8 cellular contexts compared by ENCODE assay signal in genomic region chr19:3387645-3388589, GRCh38. TPM values are rescaled to one million over a fixed set of nuclear protein-coding genes. Genes with fewer than 3 reads are reported as not detected.
DNase-seq lines count a peak whose midpoint lies in the region; ATAC-seq and TF ChIP-seq lines count a peak whose summit lies in the region.

No MANE protein-coding gene starts in this region.

- H3K4me1 ChIP-seq in esophagus (ENCODE audit: control insufficient read depth in 2 of 2, insufficient read depth in 2 of 2, low read length in 1 of 2) (peaks cover 9 to 24% of the 10 kb centered on the region in 2 donors), endodermal cell (ENCODE audit: control insufficient read depth, insufficient read depth, low read length) (no peaks in the 10 kb centered on the region)

- H3K36me3 ChIP-seq in esophagus (ENCODE audit: control insufficient read depth in 2 of 2, insufficient read depth in 2 of 2, low read length in 1 of 2) (peaks cover 4 to 17% of the 10 kb centered on the region in 2 donors), endodermal cell (ENCODE audit: control insufficient read depth, insufficient read depth, low read length) (no peaks in the 10 kb centered on the region)

- no peak overlapping the region for H3K27ac Mint-ChIP-seq in endodermal cell

- no peaks in the 10 kb centered on the region for H3K27me3 ChIP-seq in esophagus (ENCODE audit: control insufficient read depth in 1 of 2, insufficient read depth in 2 of 2, low read length in 2 of 2)
- no peaks in the 10 kb centered on the region for H3K27me3 ChIP-seq in endodermal cell (ENCODE audit: control insufficient read depth, insufficient read depth, low read length, poor library complexity, severe bottlenecking)

- no peak overlapping the region for H3K9ac ChIP-seq in endodermal cell (ENCODE audit: extremely low read depth, low read length, poor library complexity, severe bottlenecking)

- no peak overlapping the region for H3K4me3 Mint-ChIP-seq in endodermal cell

- no peaks in the 10 kb centered on the region for H3K9me3 ChIP-seq in esophagus (ENCODE audit: control insufficient read depth in 2 of 2, insufficient read depth in 1 of 2, low read depth in 1 of 2, low read length in 1 of 2)
- no peaks in the 10 kb centered on the region for H3K9me3 ChIP-seq in endodermal cell (ENCODE audit: control insufficient read depth, low read length)

- H3K9me3 Mint-ChIP-seq in endodermal cell, result no peaks in the 10 kb centered on the region

- 30 to 31% methylated on average over 38 to 42 of the region's 42 CpGs for WGBS in esophagus, 2 donors
- WGBS in endodermal cell (ENCODE audit: insufficient coverage in 1 of 2, insufficient read length in 1 of 2), 2 experiments, result 91 to 94% methylated on average over 20 to 42 of the region's 42 CpGs

- DNase-seq in Ammon's horn (ENCODE audit: low spot score) (peak; percentile 96), NCI-H2171 treated with DMSO at 0.1 percent for 48 hours (lab: John Stamatoyannopoulos, UW) (peak; percentile 91), myocyte (ENCODE audit: low read depth) (peak; percentile 95), endodermal cell (no peak), ACHN (no peak), activated gamma-delta T cell treated with Interleukin-2 at 50 U/mL for 16 hours (no peak)

- peaks cover 3% of the 10 kb centered on the region for H3K27me3 Mint-ChIP-seq in endodermal cell (ENCODE audit: insufficient read depth)

- in situ Hi-C loops in ACHN (cut with HindIII; ENCODE audit: low pct_ligation_motif_present, low pct_unique_long_range_greater_than_20kb, low sequenced_read_pairs), result no loop called here

- no peak for TF ChIP-seq CTCF in endodermal cell (conservative IDR thresholded peaks at IDR 0.05)

- no peaks in the 10 kb centered on the region for H3K36me3 Mint-ChIP-seq in endodermal cell (ENCODE audit: low read depth)

- H3K4me1 Mint-ChIP-seq in endodermal cell, result peaks cover 4% of the 10 kb centered on the region

- H3K4me3 ChIP-seq in esophagus (ENCODE audit: low read depth in 1 of 2, low read length in 2 of 2) (peak overlapping the region in 1 of 2 donors; percentile 11), endodermal cell (ENCODE audit: low read length) (no peak overlapping the region)

- ATAC-seq in HG03108 (IDR thresholded peaks at IDR 0.05; ENCODE audit: unreplicated experiment), result no peak

- H3K27ac ChIP-seq in esophagus (ENCODE audit: low read depth in 2 of 2, low read length in 1 of 2), result peak overlapping the region; percentile 78 to 95
- no peak overlapping the region for H3K27ac ChIP-seq in endodermal cell (ENCODE audit: low read depth, low read length)

RNA-seq across cellular contexts. Expression of gene NFIC, which starts 21.5 kb away (rescaled TPM):
- polyA plus RNA-seq in esophagus, result 10 to 100 TPM; 15.4 to 48.1 TPM
- 71.4 and 82.9 TPM in 2 replicates for total RNA-seq in myocyte
- polyA plus RNA-seq in myocyte (2012), result 61.9 TPM
- total RNA-seq in endodermal cell, result 1 to 10 TPM; 5.2 to 6.6 TPM
- 4.0 TPM for polyA plus RNA-seq in endodermal cell (2013, experiment 1 of 2)
- 3.7 TPM for polyA plus RNA-seq in endodermal cell (2013, experiment 2 of 2)

Comparison
In these comparisons a context has a peak if more than half of its experiments do, and no peak if none do; other contexts are left out.
1. DNase-seq: peak in Ammon's horn (single experiment), NCI-H2171 treated with DMSO at 0.1 percent for 48 hours (single experiment) and myocyte (single experiment); none in endodermal cell (single experiment), ACHN (single experiment) and activated gamma-delta T cell treated with Interleukin-2 at 50 U/mL for 16 hours (single experiment).